29 cellular contexts compared by ENCODE assay signal in the genomic region with DNA sequence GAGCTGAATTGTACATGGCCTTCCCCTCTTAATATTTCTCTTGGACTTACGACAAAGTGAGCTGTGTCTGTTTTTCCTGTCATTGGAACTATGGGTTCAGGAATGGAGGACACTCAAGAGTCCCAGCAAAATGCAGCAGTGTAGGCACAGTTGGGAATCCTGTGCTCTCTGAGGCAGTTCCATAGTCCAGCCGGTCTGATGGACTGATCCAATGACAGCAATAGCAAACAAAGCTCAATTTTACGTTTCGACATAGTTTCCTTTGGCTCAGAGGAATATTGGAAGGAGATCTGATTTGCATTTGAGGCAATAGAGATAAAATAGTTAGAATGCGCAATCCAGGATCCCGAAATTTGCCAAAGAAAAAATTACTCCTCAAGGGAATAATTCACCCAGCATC.
"Had no signal": no experiment of that assay in that cellular context is flagged by ENCODE, and none has a peak within 500 bp of the region (broad histone marks: within the 10 kb centered on the region; RNA-seq: fewer than 3 reads in every experiment).

No MANE protein-coding gene starts in this region.

- H3K27me3 Mint-ChIP-seq: stimulated activated memory B cell treated with anti-CD40 and anti-IgM and Interleukin-4, amounts not matched to agents 10 μg/mL and 1 μg/mL and 100 μg/mL, for 72 hours; stimulated activated naive B cell treated with anti-CD40 and anti-IgM and Interleukin-4, amounts not matched to agents 10 μg/mL and 1 μg/mL and 100 μg/mL, for 72 hours; stimulated activated naive CD8-positive, alpha-beta T cell treated with anti-CD3 and anti-CD28 coated beads, Interleukin-15, amount 100 ng/mL, for 72 hours; stimulated activated naive CD8-positive, alpha-beta T cell treated with anti-CD3 and anti-CD28 coated beads, Interleukin-15, Interleukin-2, amounts not matched to agents 100 ng/mL and 50 ng/mL, for 24 hours; type B pancreatic cell had no signal

- H3K4me1 Mint-ChIP-seq: stimulated activated effector memory CD8-positive, alpha-beta T cell treated with anti-CD3 and anti-CD28 coated beads, Interleukin-12 subunit alpha, Interleukin-12 subunit beta, amount 100 ng/mL, for 72 hours; stimulated activated memory B cell treated with anti-CD40 and anti-IgM and Interleukin-4, amounts not matched to agents 10 μg/mL and 1 μg/mL and 100 μg/mL, for 72 hours; stimulated activated naive B cell treated with anti-CD40 and anti-IgM and Interleukin-4, amounts not matched to agents 10 μg/mL and 1 μg/mL and 100 μg/mL, for 72 hours; stimulated activated naive CD8-positive, alpha-beta T cell treated with anti-CD3 and anti-CD28 coated beads, Interleukin-15, amount 100 ng/mL, for 72 hours had no signal

- H3K4me3 Mint-ChIP-seq: stimulated activated effector memory CD8-positive, alpha-beta T cell treated with anti-CD3 and anti-CD28 coated beads, Interleukin-12 subunit alpha, Interleukin-12 subunit beta, amount 100 ng/mL, for 72 hours; stimulated activated memory B cell treated with anti-CD40 and anti-IgM and Interleukin-4, amounts not matched to agents 10 μg/mL and 1 μg/mL and 100 μg/mL, for 72 hours; stimulated activated naive B cell treated with anti-CD40 and anti-IgM and Interleukin-4, amounts not matched to agents 10 μg/mL and 1 μg/mL and 100 μg/mL, for 72 hours; stimulated activated naive CD8-positive, alpha-beta T cell treated with anti-CD3 and anti-CD28 coated beads, Interleukin-15, amount 100 ng/mL, for 72 hours; stimulated activated naive CD8-positive, alpha-beta T cell treated with anti-CD3 and anti-CD28 coated beads, Interleukin-15, Interleukin-2, amounts not matched to agents 100 ng/mL and 50 ng/mL, for 24 hours; type B pancreatic cell had no signal

- H3K4me3 ChIP-seq: stomach, suprapubic skin, testis, thoracic aorta, thyroid gland, tibial artery, tibial nerve, transverse colon, upper lobe of left lung, upper lobe of right lung, uterus, vagina had no signal

- H3K27me3 ChIP-seq: stomach, suprapubic skin, testis, thyroid gland, tibial artery, tibial nerve, transverse colon, upper lobe of left lung, upper lobe of right lung, uterus, vagina had no signal

- ATAC-seq: stimulated activated effector memory CD8-positive, alpha-beta T cell treated with anti-CD3 and anti-CD28 coated beads, Interleukin-12 subunit alpha, Interleukin-12 subunit beta, amount 100 ng/mL, for 72 hours; stimulated activated memory B cell treated with anti-CD40 and anti-IgM and Interleukin-4, amounts not matched to agents 10 μg/mL and 1 μg/mL and 100 μg/mL, for 72 hours; stimulated activated naive B cell treated with anti-CD40 and anti-IgM and Interleukin-4, amounts not matched to agents 10 μg/mL and 1 μg/mL and 100 μg/mL, for 72 hours; stimulated activated naive CD8-positive, alpha-beta T cell treated with anti-CD3 and anti-CD28 coated beads, Interleukin-15, amount 100 ng/mL, for 72 hours; stimulated activated naive CD8-positive, alpha-beta T cell treated with anti-CD3 and anti-CD28 coated beads, Interleukin-15, Interleukin-2, amounts not matched to agents 100 U/mL and 50 U/mL, for 24 hours; upper lobe of right lung had no signal

- FAIRE-seq: urothelium cell line had no signal

- H3K36me3 Mint-ChIP-seq: stimulated activated effector memory CD8-positive, alpha-beta T cell treated with anti-CD3 and anti-CD28 coated beads, Interleukin-12 subunit alpha, Interleukin-12 subunit beta, amount 100 ng/mL, for 72 hours; stimulated activated memory B cell treated with anti-CD40 and anti-IgM and Interleukin-4, amounts not matched to agents 10 μg/mL and 1 μg/mL and 100 μg/mL, for 72 hours; stimulated activated naive B cell treated with anti-CD40 and anti-IgM and Interleukin-4, amounts not matched to agents 10 μg/mL and 1 μg/mL and 100 μg/mL, for 72 hours; type B pancreatic cell had no signal

- H3K27ac ChIP-seq: stomach, suprapubic skin, testis, thoracic aorta, thyroid gland, tibial artery, tibial nerve, transverse colon, upper lobe of left lung, upper lobe of right lung, uterus, vagina had no signal

- DNase-seq: stimulated activated CD4-positive, alpha-beta T cell treated with anti-CD3 and anti-CD28 coated beads, Interleukin-2, amount 100 ng/mL, for 48 hours; stimulated activated CD4-positive, alpha-beta T cell treated with anti-CD3 and anti-CD28 coated beads, Interleukin-4, amount 100 ng/mL, for 1 hour; stimulated activated CD4-positive, alpha-beta T cell treated with anti-CD3 and anti-CD28 coated beads, Interleukin-4, amount 100 ng/mL, for 24 hours; stimulated activated CD4-positive, alpha-beta T cell treated with anti-CD3 and anti-CD28 coated beads, Interleukin-4, amount 100 ng/mL, for 4 hours; stimulated activated CD8-positive, alpha-beta memory T cell treated with anti-CD3 and anti-CD28 coated beads, Interleukin-4, amount 100 ng/mL, for 48 hours; stimulated activated naive B cell treated with anti-CD40 and anti-IgM and Interleukin-4, amounts not matched to agents 10 μg/mL and 1 μg/mL and 100 μg/mL, for 72 hours; stimulated activated naive CD4-positive, alpha-beta T cell; stimulated activated naive CD4-positive, alpha-beta T cell treated with Interleukin-2 at 50 U/mL for 16 hours; stimulated activated naive CD8-positive, alpha-beta T cell treated with anti-CD3 and anti-CD28 coated beads, Interleukin-15, amount 100 ng/mL, for 72 hours; stimulated activated naive CD8-positive, alpha-beta T cell treated with anti-CD3 and anti-CD28 coated beads, Interleukin-15, Interleukin-2, amounts not matched to agents 100 U/mL and 50 U/mL, for 24 hours; stomach; substantia nigra; testis; thyroid gland; tibial artery; transverse colon; trophoblast cell; upper lobe of left lung; upper lobe of right lung; uterus had no signal

- H3K36me3 ChIP-seq: stomach, suprapubic skin, thoracic aorta, thyroid gland, tibial artery, tibial nerve, transverse colon, upper lobe of left lung, upper lobe of right lung, uterus, vagina had no signal

- H3K9me3 ChIP-seq: suprapubic skin, testis, thoracic aorta, thyroid gland, tibial artery, transverse colon, upper lobe of left lung, upper lobe of right lung, vagina had no signal

- H3K9me3 Mint-ChIP-seq: stimulated activated memory B cell treated with anti-CD40 and anti-IgM and Interleukin-4, amounts not matched to agents 10 μg/mL and 1 μg/mL and 100 μg/mL, for 72 hours; type B pancreatic cell had no signal

- H3K27ac Mint-ChIP-seq: stimulated activated effector memory CD8-positive, alpha-beta T cell treated with anti-CD3 and anti-CD28 coated beads, Interleukin-12 subunit alpha, Interleukin-12 subunit beta, amount 100 ng/mL, for 72 hours; stimulated activated memory B cell treated with anti-CD40 and anti-IgM and Interleukin-4, amounts not matched to agents 10 μg/mL and 1 μg/mL and 100 μg/mL, for 72 hours; stimulated activated naive B cell treated with anti-CD40 and anti-IgM and Interleukin-4, amounts not matched to agents 10 μg/mL and 1 μg/mL and 100 μg/mL, for 72 hours; stimulated activated naive CD8-positive, alpha-beta T cell treated with anti-CD3 and anti-CD28 coated beads, Interleukin-15, amount 100 ng/mL, for 72 hours; stimulated activated naive CD8-positive, alpha-beta T cell treated with anti-CD3 and anti-CD28 coated beads, Interleukin-15, Interleukin-2, amounts not matched to agents 100 ng/mL and 50 ng/mL, for 24 hours; type B pancreatic cell had no signal

- H3K4me1 ChIP-seq: stomach, suprapubic skin, testis, thyroid gland, tibial artery, tibial nerve, transverse colon, upper lobe of left lung, upper lobe of right lung, uterus, vagina had no signal
